Comparison of ENCODE assay signal across 9 cellular contexts in genomic region chr4:24582235-24582863, GRCh38. TPM values are rescaled to one million over a fixed set of nuclear protein-coding genes. Genes with fewer than 3 reads are reported as not detected.
DNase-seq lines count a peak whose midpoint lies in the region; ATAC-seq and TF ChIP-seq lines count a peak whose summit lies in the region.
"Had no signal": no experiment of that assay in that cellular context is flagged by ENCODE, and none has a peak within 500 bp of the region (broad histone marks: within the 10 kb centered on the region; RNA-seq: fewer than 3 reads in every experiment).

No MANE protein-coding gene starts in this region.

- intact Hi-C loops in activated T-helper 2 cell treated with anti-CD3 and anti-CD28 coated beads, Interferon-gamma antibody, Interleukin-2, Interleukin-4, amounts not matched to agents 10 μg/mL and 5 μg/mL and 100 μg/mL, durations not matched to agents 14 hours and 24 hours and 36 hours (cut with micrococcal nuclease), result loop anchor here (1.0 to 10.0 kb wide), 6 partner anchors 11 to 1280 kb away; partner anchors contain the start of genes PI4K2B, SEL1L3 and ZCCHC4

- no peaks in the 10 kb centered on the region for H3K9me3 ChIP-seq in suprapubic skin

- no peak for TF ChIP-seq EP300 in suprapubic skin (IDR thresholded peaks at IDR 0.05)

- ATAC-seq in activated CD4-positive, CD25-positive, alpha-beta regulatory T cell treated with anti-CD3 and anti-CD28 coated beads, Interleukin-2, amount 50 U/mL, for 24 hours, result no peak

- peaks cover 42% of the 10 kb centered on the region for H3K4me1 Mint-ChIP-seq in T-helper 2 cell treated with Interferon-gamma antibody and Interleukin-4, amounts not matched to agents 5 μg/mL and 100 μg/mL, for 36 hours (ENCODE audit: low read depth)
- peaks cover 38% of the 10 kb centered on the region for H3K4me1 Mint-ChIP-seq in activated T-helper 2 cell treated with anti-CD3 and anti-CD28 coated beads, Interferon-gamma antibody, Interleukin-2, Interleukin-4, amounts not matched to agents 10 μg/mL and 5 μg/mL and 100 μg/mL, durations not matched to agents 14 hours and 24 hours and 36 hours (ENCODE audit: low read depth)

- no peak for TF ChIP-seq POLR2A in suprapubic skin (IDR thresholded peaks at IDR 0.05)

- no peaks in the 10 kb centered on the region for H3K27me3 ChIP-seq in suprapubic skin

- H3K27ac Mint-ChIP-seq in T-helper 2 cell treated with Interferon-gamma antibody and Interleukin-4, amounts not matched to agents 5 μg/mL and 100 μg/mL, for 36 hours, result peak overlapping the region; percentile 99
- H3K27ac Mint-ChIP-seq in activated T-helper 2 cell treated with anti-CD3 and anti-CD28 coated beads, Interferon-gamma antibody, Interleukin-2, Interleukin-4, amounts not matched to agents 10 μg/mL and 5 μg/mL and 100 μg/mL, durations not matched to agents 14 hours and 24 hours and 36 hours, result peak overlapping the region; percentile 51

- H3K4me3 ChIP-seq in iPS-11a (ENCODE audit: low read depth, low read length), result peak overlapping the region; percentile 94
- peak overlapping the region; percentile 65 for H3K4me3 ChIP-seq in suprapubic skin

- peak overlapping the region; percentile 99 for H3K4me3 Mint-ChIP-seq in T-helper 2 cell treated with Interferon-gamma antibody and Interleukin-4, amounts not matched to agents 5 μg/mL and 100 μg/mL, for 36 hours
- peak overlapping the region; percentile 99 for H3K4me3 Mint-ChIP-seq in activated T-helper 2 cell treated with anti-CD3 and anti-CD28 coated beads, Interferon-gamma antibody, Interleukin-2, Interleukin-4, amounts not matched to agents 10 μg/mL and 5 μg/mL and 100 μg/mL, durations not matched to agents 14 hours and 24 hours and 36 hours (ENCODE audit: low read depth)

- H3K27me3 Mint-ChIP-seq in T-helper 2 cell treated with Interferon-gamma antibody and Interleukin-4, amounts not matched to agents 5 μg/mL and 100 μg/mL, for 36 hours (ENCODE audit: low read depth), result no peaks in the 10 kb centered on the region
- H3K27me3 Mint-ChIP-seq in activated T-helper 2 cell treated with anti-CD3 and anti-CD28 coated beads, Interferon-gamma antibody, Interleukin-2, Interleukin-4, amounts not matched to agents 10 μg/mL and 5 μg/mL and 100 μg/mL, durations not matched to agents 14 hours and 24 hours and 36 hours (ENCODE audit: low read depth), result no peaks in the 10 kb centered on the region

- H3K36me3 Mint-ChIP-seq in T-helper 2 cell treated with Interferon-gamma antibody and Interleukin-4, amounts not matched to agents 5 μg/mL and 100 μg/mL, for 36 hours (ENCODE audit: low read depth), result peaks cover 53% of the 10 kb centered on the region
- peaks cover 60% of the 10 kb centered on the region for H3K36me3 Mint-ChIP-seq in activated T-helper 2 cell treated with anti-CD3 and anti-CD28 coated beads, Interferon-gamma antibody, Interleukin-2, Interleukin-4, amounts not matched to agents 10 μg/mL and 5 μg/mL and 100 μg/mL, durations not matched to agents 14 hours and 24 hours and 36 hours (ENCODE audit: low read depth)

- no peak overlapping the region for H3K27ac ChIP-seq in suprapubic skin

- DNase-seq in T-helper 2 cell treated with Interferon-gamma antibody and Interleukin-4, amounts not matched to agents 5 μg/mL and 100 μg/mL, for 36 hours (ENCODE audit: low spot score), result no peak
- DNase-seq in T-helper 2 cell (no peak), suprapubic skin (ENCODE audit: low spot score in 2 of 2) (no peak), cortex of kidney (lab: John Stamatoyannopoulos, UW) (no peak), DMS53 (lab: John Stamatoyannopoulos, UW) (no peak)
- DNase-seq in activated T-helper 2 cell treated with anti-CD3 and anti-CD28 coated beads, Interferon-gamma antibody, Interleukin-2, Interleukin-4, amounts not matched to agents 10 μg/mL and 5 μg/mL and 100 μg/mL, durations not matched to agents 14 hours and 24 hours and 36 hours (ENCODE audit: low spot score), result no peak
- DNase-seq: NCI-H1105 had no signal

- peaks cover 49% of the 10 kb centered on the region for H3K4me1 ChIP-seq in suprapubic skin

- no peaks in the 10 kb centered on the region for H3K9me3 Mint-ChIP-seq in T-helper 2 cell treated with Interferon-gamma antibody and Interleukin-4, amounts not matched to agents 5 μg/mL and 100 μg/mL, for 36 hours
- H3K9me3 Mint-ChIP-seq in activated T-helper 2 cell treated with anti-CD3 and anti-CD28 coated beads, Interferon-gamma antibody, Interleukin-2, Interleukin-4, amounts not matched to agents 10 μg/mL and 5 μg/mL and 100 μg/mL, durations not matched to agents 14 hours and 24 hours and 36 hours, result no peaks in the 10 kb centered on the region

- WGBS in suprapubic skin, result 16% methylated on average over 6 of the region's 6 CpGs

- H3K36me3 ChIP-seq in suprapubic skin, result no peaks in the 10 kb centered on the region

- TF ChIP-seq CTCF in suprapubic skin (IDR thresholded peaks at IDR 0.05), result no peak

RNA-seq across cellular contexts. Expression of gene DHX15, which starts 2.0 kb away (rescaled TPM):
- 233 and 239 TPM in 2 replicates for total RNA-seq in activated T-helper 2 cell treated with anti-CD3 and anti-CD28 coated beads, Interferon-gamma antibody, Interleukin-2, Interleukin-4, amounts not matched to agents 10 μg/mL and 5 μg/mL and 100 μg/mL, durations not matched to agents 14 hours and 24 hours and 36 hours
- total RNA-seq in suprapubic skin, result 100 to 1,000 TPM; 134 to 325 (median 137) TPM
